18 cellular contexts compared by ENCODE assay signal in the genomic region with DNA sequence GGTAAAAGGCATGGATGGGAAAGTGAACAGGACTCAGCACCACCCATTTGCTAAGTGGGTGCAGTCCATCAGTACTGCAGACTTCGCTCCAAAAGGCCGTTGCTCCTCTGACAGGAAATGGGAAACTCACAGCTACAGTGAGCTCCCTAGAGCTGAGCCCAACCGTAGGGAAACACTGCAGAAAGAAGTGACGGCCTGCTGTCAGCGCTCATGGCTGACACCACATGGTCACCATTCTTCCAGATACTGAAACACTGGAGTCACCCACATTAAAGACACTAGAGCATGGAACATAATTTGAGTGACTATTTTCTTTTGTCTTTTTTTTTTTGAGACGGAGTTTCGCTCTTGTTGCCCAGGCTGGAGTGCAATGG. TPM values are rescaled to one million over a fixed set of nuclear protein-coding genes. Genes with fewer than 3 reads are reported as not detected.
DNase-seq lines count a peak whose midpoint lies in the region; ATAC-seq, FAIRE-seq and TF ChIP-seq lines count a peak whose summit lies in the region.
"Had no signal": no experiment of that assay in that cellular context is flagged by ENCODE, and none has a peak within 500 bp of the region (broad histone marks: within the 10 kb centered on the region; RNA-seq: fewer than 3 reads in every experiment).

No MANE protein-coding gene starts in this region.

- no peaks in the 10 kb centered on the region for H3K9me2 ChIP-seq in PC-9 (ENCODE audit: insufficient read depth)

- BruUV-seq in PC-9 (replicated peaks; lab: Mats Ljungman, UMichigan), result no TSS peak

- H3K36me3 ChIP-seq in astrocyte (ENCODE audit: insufficient read depth, low read length) (no peaks in the 10 kb centered on the region), right atrium auricular region (no peaks in the 10 kb centered on the region), PC-9 (ENCODE audit: low read depth) (no peaks in the 10 kb centered on the region)
- H3K36me3 ChIP-seq: prostate gland had no signal

- H3K9me3 ChIP-seq in astrocyte (ENCODE audit: insufficient read depth, low read depth, low read length) (no peaks in the 10 kb centered on the region), right atrium auricular region (no peaks in the 10 kb centered on the region), PC-9 (ENCODE audit: insufficient read depth, low read depth) (no peaks in the 10 kb centered on the region)
- H3K9me3 ChIP-seq: body of pancreas, prostate gland had no signal

- H3K27ac Mint-ChIP-seq in astrocyte (ENCODE audit: unreplicated experiment), result no peak overlapping the region
- H3K27ac Mint-ChIP-seq: activated CD4-positive, alpha-beta memory T cell treated with anti-CD3 and anti-CD28 coated beads for 36 hours; CD14-positive monocyte; HFFc6 had no signal

- peaks cover 7% of the 10 kb centered on the region for H3K9me3 Mint-ChIP-seq in astrocyte (ENCODE audit: unreplicated experiment)
- H3K9me3 Mint-ChIP-seq: activated CD4-positive, alpha-beta memory T cell treated with anti-CD3 and anti-CD28 coated beads for 36 hours; CD14-positive monocyte; HFFc6 had no signal

- H2AFZ ChIP-seq in astrocyte (ENCODE audit: low read depth, low read length) (no peak overlapping the region), PC-9 (no peak overlapping the region)

- H4K20me1 ChIP-seq in astrocyte (ENCODE audit: insufficient read depth, low read length) (peaks cover 77% of the 10 kb centered on the region), PC-9 (ENCODE audit: insufficient read depth) (no peaks in the 10 kb centered on the region; the same call in 1 of the 2 replicates)

- H3K27ac ChIP-seq in astrocyte (ENCODE audit: low read depth, low read length) (no peak overlapping the region), right atrium auricular region (peak overlapping the region; percentile 67 to 77), PC-9 (no peak overlapping the region), foreskin keratinocyte (no peak overlapping the region), caudate nucleus (ENCODE audit: low read depth, low read length) (no peak overlapping the region)
- H3K27ac ChIP-seq: body of pancreas, prostate gland had no signal

- H3K36me3 Mint-ChIP-seq in astrocyte (ENCODE audit: low read depth, unreplicated experiment), result peaks cover 18% of the 10 kb centered on the region
- H3K36me3 Mint-ChIP-seq: activated CD4-positive, alpha-beta memory T cell treated with anti-CD3 and anti-CD28 coated beads for 36 hours had no signal

- H3K79me2 ChIP-seq in astrocyte (ENCODE audit: insufficient read depth, low read length) (peaks cover 72% of the 10 kb centered on the region), PC-9 (ENCODE audit: low read depth) (no peaks in the 10 kb centered on the region)

- H3K4me2 ChIP-seq in astrocyte (ENCODE audit: low read length) (no peak overlapping the region), PC-9 (no peak overlapping the region)

- intact Hi-C loops in posterior vena cava (cut with DNase I) (no loop called here), PC-9 (cut with micrococcal nuclease; ENCODE audit: unreplicated experiment) (no loop called here)

- POLR2A ChIA-PET in PC-9 (lab: Charles Lee; ENCODE audit: unreplicated experiment), result no interaction called here

- H3K4me1 Mint-ChIP-seq in astrocyte (ENCODE audit: low read depth, unreplicated experiment), result peaks cover 3% of the 10 kb centered on the region

- peak; percentile 58 for DNase-seq in ELF-1 (ENCODE audit: low read depth, low spot score)
- peak; percentile 9 for DNase-seq in astrocyte (ENCODE audit: low read depth)
- DNase-seq in right atrium auricular region (ENCODE audit: low spot score), result peak; percentile 64
- peak; percentile 29 for DNase-seq in posterior vena cava (ENCODE audit: low spot score)
- no peak for DNase-seq in DMS79 (lab: John Stamatoyannopoulos, UW)
- no peak for DNase-seq in PC-9
- no peak for DNase-seq in foreskin keratinocyte
- DNase-seq in caudate nucleus (lab: John Stamatoyannopoulos, UW), result no peak
- DNase-seq: activated CD4-positive, alpha-beta memory T cell treated with anti-CD3 and anti-CD28 coated beads for 36 hours; body of pancreas; HFFc6; midbrain; NCI-H226; stimulated activated CD4-positive, alpha-beta T cell treated with anti-CD3 and anti-CD28 coated beads, Interleukin-2, amount 100 ng/mL, for 24 hours; T-helper 17 cell had no signal

- no peak for TF ChIP-seq CTCF in astrocyte (IDR thresholded peaks at IDR 0.05; ENCODE audit: insufficient read depth, low read depth, low read length)
- no peak for TF ChIP-seq CTCF in right atrium auricular region (IDR thresholded peaks at IDR 0.05)
- no peak for TF ChIP-seq CTCF in PC-9 (conservative IDR thresholded peaks at IDR 0.05)
- TF ChIP-seq CTCF in foreskin keratinocyte (conservative IDR thresholded peaks at IDR 0.05), result no peak

- H3K27me3 Mint-ChIP-seq in astrocyte (ENCODE audit: low read depth, unreplicated experiment), result no peaks in the 10 kb centered on the region
- H3K27me3 Mint-ChIP-seq: activated CD4-positive, alpha-beta memory T cell treated with anti-CD3 and anti-CD28 coated beads for 36 hours; T-helper 17 cell had no signal

- no peak overlapping the region for H3K4me3 ChIP-seq in astrocyte (ENCODE audit: insufficient read depth, low read depth, low read length)
- H3K4me3 ChIP-seq in right atrium auricular region, result no peak overlapping the region
- H3K4me3 ChIP-seq in PC-9, result no peak overlapping the region
- H3K4me3 ChIP-seq: body of pancreas, prostate gland had no signal

- H3K27me3 ChIP-seq in astrocyte (ENCODE audit: insufficient read depth, low read length) (no peaks in the 10 kb centered on the region), right atrium auricular region (no peaks in the 10 kb centered on the region), PC-9 (ENCODE audit: insufficient read depth, low read depth) (no peaks in the 10 kb centered on the region), foreskin keratinocyte (no peaks in the 10 kb centered on the region)
- H3K27me3 ChIP-seq: body of pancreas had no signal

- peaks cover 10% of the 10 kb centered on the region for H3K4me1 ChIP-seq in astrocyte (ENCODE audit: insufficient read depth, low read length)
- peaks cover 0 to 46% of the 10 kb centered on the region in 2 donors for H3K4me1 ChIP-seq in right atrium auricular region
- no peaks in the 10 kb centered on the region for H3K4me1 ChIP-seq in PC-9 (replicated peaks; ENCODE audit: insufficient read depth)
- no peaks in the 10 kb centered on the region for H3K4me1 ChIP-seq in foreskin keratinocyte
- H3K4me1 ChIP-seq: prostate gland had no signal

- H3K4me3 Mint-ChIP-seq in astrocyte (ENCODE audit: unreplicated experiment), result no peak overlapping the region
- H3K4me3 Mint-ChIP-seq: activated CD4-positive, alpha-beta memory T cell treated with anti-CD3 and anti-CD28 coated beads for 36 hours; CD14-positive monocyte; HFFc6; T-helper 17 cell had no signal

- no peak overlapping the region for H3K9ac ChIP-seq in astrocyte (ENCODE audit: low read length)

- CTCF ChIA-PET in PC-9 (lab: Charles Lee), result no interaction called here

- H3F3A ChIP-seq in PC-9 (ENCODE audit: insufficient read depth, low read depth), result no peaks in the 10 kb centered on the region

- no peak for ATAC-seq in foreskin keratinocyte
- ATAC-seq: body of pancreas, T-helper 17 cell had no signal

- FAIRE-seq in astrocyte (lab: Jason Lieb, UNC), result no peak
- FAIRE-seq: HTR-8/SVneo had no signal

RNA-seq across cellular contexts. Expression of a gene that starts 31.9 kb away (rescaled TPM):
- total RNA-seq in astrocyte, result 25.8 and 26.0 TPM in 2 replicates
- total RNA-seq in right atrium auricular region, result 10 to 100 TPM; 19.5 to 21.8 TPM
- total RNA-seq in posterior vena cava, result 10 to 100 TPM; 17.2 to 17.9 TPM
- total RNA-seq in PC-9 (2021), result 27.4 and 28.0 TPM in 2 replicates
- 16.6 and 17.3 TPM in 2 replicates for total RNA-seq in foreskin keratinocyte
- 5.2 and 6.4 TPM in 2 replicates for polyA plus RNA-seq in foreskin keratinocyte

RNA-seq across cellular contexts. Expression of a gene that starts 36.6 kb away (rescaled TPM):
- total RNA-seq in astrocyte (34.8 TPM in 2 replicates), right atrium auricular region (10 to 100 TPM in 1 of 2 donors, 1 to 10 TPM in 1; 6.4 to 16.8 TPM), posterior vena cava (10 to 100 TPM; 13.8 to 36.6 TPM), PC-9 (2021) (5.5 and 9.3 TPM in 2 replicates), foreskin keratinocyte (81.9 and 128 TPM in 2 replicates)
- 90.1 and 147 TPM in 2 replicates for polyA plus RNA-seq in foreskin keratinocyte

RNA-seq across cellular contexts. Expression of a gene that starts 46.4 kb away (rescaled TPM):
- total RNA-seq in astrocyte (0.19 TPM in 1 of 2 replicates, not detected in the other), right atrium auricular region (not detected), posterior vena cava (not detected), PC-9 (2021) (0.65 TPM in 1 of 2 replicates, not detected in the other), foreskin keratinocyte (not detected in 2 replicates)
- not detected in 2 replicates for polyA plus RNA-seq in foreskin keratinocyte
- total RNA-seq: activated CD4-positive, alpha-beta memory T cell treated with anti-CD3 and anti-CD28 coated beads for 36 hours; body of pancreas; prostate gland; T-helper 17 cell had no signal
- polyA plus RNA-seq: CD14-positive monocyte had no signal

Comparison
In these comparisons a context has a peak if more than half of its experiments do, and no peak if none do; other contexts are left out.
1. DNase-seq: peak in ELF-1 (single experiment), astrocyte (single experiment), right atrium auricular region (single experiment) and posterior vena cava (single experiment); none in DMS79 (single experiment), PC-9 (0 of 2), foreskin keratinocyte (0 of 2) and caudate nucleus (0 of 61).
2. H3K27ac ChIP-seq: peak in right atrium auricular region (2 of 2); none in astrocyte (single experiment), PC-9 (single experiment), foreskin keratinocyte (single experiment) and caudate nucleus (single experiment).